12 cellular contexts compared by ENCODE assay signal in the genomic region with DNA sequence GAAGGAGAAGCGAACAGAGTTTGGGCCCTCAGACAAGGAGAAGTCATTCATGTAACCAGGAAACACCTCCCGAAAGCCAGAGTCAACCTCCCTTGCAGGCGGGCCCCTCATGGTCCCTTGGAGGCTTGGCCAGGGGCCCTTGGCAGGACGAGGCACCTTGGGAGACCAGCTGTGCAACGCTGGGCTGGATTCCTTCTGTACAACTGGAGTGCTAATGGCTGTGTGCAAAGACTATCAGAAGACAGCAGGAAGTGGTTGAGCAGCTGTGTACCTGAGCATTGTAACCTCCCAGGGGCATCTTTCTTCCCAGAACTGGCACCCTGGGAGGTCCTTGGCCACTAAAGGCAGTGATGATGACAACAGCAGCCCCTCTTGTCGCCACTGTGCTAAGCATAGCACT. TPM values are rescaled to one million over a fixed set of nuclear protein-coding genes. Genes with fewer than 3 reads are reported as not detected.
"Had no signal": no experiment of that assay in that cellular context is flagged by ENCODE, and none has a peak within 500 bp of the region (broad histone marks: within the 10 kb centered on the region; RNA-seq: fewer than 3 reads in every experiment).

No MANE protein-coding gene starts in this region.

RNA-seq across cellular contexts. Expression of a gene that starts 38.5 kb away (rescaled TPM):
- total RNA-seq: activated CD4-positive, alpha-beta memory T cell treated with anti-CD3 and anti-CD28 coated beads for 36 hours; activated CD4-positive, alpha-beta T cell treated with anti-CD3 and anti-CD28 coated beads for 36 hours; activated CD4-positive, alpha-beta T cell treated with anti-CD3 and anti-CD28 coated beads, Interleukin-2, amount 10 ng/mL, durations not matched to agents 24 days and 14 days; activated T-helper 17 cell treated with anti-CD3 and anti-CD28 coated beads, Interleukin-2, amount 50 U/mL, for 72 hours; ascending aorta; dermis microvascular lymphatic vessel endothelial cell; endothelial cell of umbilical vein; fibroblast of lung; fibroblast of villous mesenchyme; glomerular endothelial cell; T-helper 1 cell treated with Interleukin-12 subunit alpha and Interleukin-12 subunit beta and Interleukin-4 antibody, amounts not matched to agents 30 ng/mL and 1 ng/mL, for 36 hours had no signal
- polyA plus RNA-seq: cardiac muscle cell, endothelial cell of umbilical vein, fibroblast of lung had no signal
